10 cellular contexts compared by ENCODE assay signal in the genomic region with DNA sequence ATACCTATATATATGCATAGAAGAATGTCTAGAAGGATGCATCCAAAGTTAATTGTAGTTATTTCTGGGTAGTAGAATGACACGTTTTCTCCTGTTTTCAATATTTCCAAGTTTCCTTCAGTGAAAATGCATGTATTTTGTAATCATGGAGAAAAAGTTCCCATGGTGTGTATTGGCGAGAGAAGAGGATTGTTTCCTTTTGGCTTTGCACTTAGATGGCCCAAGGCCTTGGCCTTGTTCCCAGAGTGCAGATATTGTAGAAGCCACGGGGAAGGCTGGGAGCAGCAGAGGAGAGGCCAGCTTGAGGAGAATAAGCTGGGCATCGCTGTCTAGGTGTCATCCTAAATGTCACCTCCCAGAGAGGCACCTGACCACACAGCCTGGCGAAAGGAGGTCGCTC. TPM values are rescaled to one million over a fixed set of nuclear protein-coding genes. Genes with fewer than 3 reads are reported as not detected.
DNase-seq lines count a peak whose midpoint lies in the region; ATAC-seq and TF ChIP-seq lines count a peak whose summit lies in the region.
"Had no signal": no experiment of that assay in that cellular context is flagged by ENCODE, and none has a peak within 500 bp of the region (broad histone marks: within the 10 kb centered on the region; RNA-seq: fewer than 3 reads in every experiment).

No MANE protein-coding gene starts in this region.

- TF ChIP-seq CTCF in endodermal cell (conservative IDR thresholded peaks at IDR 0.05), result no peak

- H3K4me3 ChIP-seq in endodermal cell (ENCODE audit: low read length), result no peak overlapping the region
- H3K4me3 ChIP-seq: GM12878 had no signal

- in situ Hi-C loops in KBM-7 (cut with MboI; ENCODE audit: low pct_unique_long_range_greater_than_20kb, low sequenced_read_pairs), result no loop called here

- peaks cover 5% of the 10 kb centered on the region for H3K9me3 Mint-ChIP-seq in endodermal cell

- peak; percentile 90 for DNase-seq in EH (ENCODE audit: low read depth)
- DNase-seq in Right ventricle myocardium superior, result peak; percentile 84
- peak; percentile 50 for DNase-seq in putamen (ENCODE audit: low spot score)
- no peak for DNase-seq in DMS153 treated with DMSO at 0.1 percent for 48 hours (lab: John Stamatoyannopoulos, UW; ENCODE audit: unreplicated experiment)
- DNase-seq in KBM-7, result no peak
- DNase-seq in endodermal cell, result no peak
- DNase-seq: NCI-H1436 treated with DMSO at 0.1 percent for 48 hours had no signal

- H3K27ac ChIP-seq in endodermal cell (ENCODE audit: low read depth, low read length), result no peak overlapping the region

- no peak overlapping the region for H3K4me3 Mint-ChIP-seq in endodermal cell

- H3K27me3 ChIP-seq in endodermal cell (ENCODE audit: control insufficient read depth, insufficient read depth, low read length, poor library complexity, severe bottlenecking), result no peaks in the 10 kb centered on the region

- H3K9me3 ChIP-seq in endodermal cell (ENCODE audit: control insufficient read depth, low read length), result no peaks in the 10 kb centered on the region

- H3K27ac Mint-ChIP-seq in endodermal cell, result no peak overlapping the region

- H3K9ac ChIP-seq in endodermal cell (ENCODE audit: extremely low read depth, low read length, poor library complexity, severe bottlenecking), result no peak overlapping the region

- ATAC-seq in SK-N-SH treated with all-trans-retinoic acid at 6 μM for 48 hours (peak; percentile 65), Right ventricle myocardium superior (ENCODE audit: poor library complexity) (peak; percentile 91), GM19035 (IDR thresholded peaks at IDR 0.05; ENCODE audit: unreplicated experiment) (no peak)

- 89 to 100% methylated on average over 3 to 6 of the region's 6 CpGs for WGBS in endodermal cell (ENCODE audit: insufficient coverage in 1 of 2, insufficient read length in 1 of 2), 2 experiments

- no peaks in the 10 kb centered on the region for H3K27me3 Mint-ChIP-seq in endodermal cell (ENCODE audit: insufficient read depth)

- no peaks in the 10 kb centered on the region for H3K36me3 ChIP-seq in endodermal cell (ENCODE audit: control insufficient read depth, insufficient read depth, low read length)

- no peaks in the 10 kb centered on the region for H3K4me1 ChIP-seq in endodermal cell (ENCODE audit: control insufficient read depth, insufficient read depth, low read length)

- intact Hi-C loops in Right ventricle myocardium superior (cut with DNase I), result no loop called here

- H3K4me1 Mint-ChIP-seq in endodermal cell, result peaks cover 20% of the 10 kb centered on the region

- H3K36me3 Mint-ChIP-seq in endodermal cell (ENCODE audit: low read depth), result no peaks in the 10 kb centered on the region

TF ChIP-seq in SK-N-SH treated with all-trans-retinoic acid at 6 μM for 48 hours, 23 proteins besides CTCF, POLR2A, EP300 and RAD21:
- TF ChIP-seq RARB (CRISPR knock-in tag; IDR thresholded peaks at IDR 0.05) (no peak), CSDC2 (CRISPR knock-in tag; IDR thresholded peaks at IDR 0.05) (no peak), OSR1 (CRISPR knock-in tag; IDR thresholded peaks at IDR 0.05) (no peak), ZNF8 (CRISPR knock-in tag; IDR thresholded peaks at IDR 0.05) (no peak), GLIS3 (CRISPR knock-in tag; IDR thresholded peaks at IDR 0.05) (no peak)
- TF ChIP-seq, protein P1, sequence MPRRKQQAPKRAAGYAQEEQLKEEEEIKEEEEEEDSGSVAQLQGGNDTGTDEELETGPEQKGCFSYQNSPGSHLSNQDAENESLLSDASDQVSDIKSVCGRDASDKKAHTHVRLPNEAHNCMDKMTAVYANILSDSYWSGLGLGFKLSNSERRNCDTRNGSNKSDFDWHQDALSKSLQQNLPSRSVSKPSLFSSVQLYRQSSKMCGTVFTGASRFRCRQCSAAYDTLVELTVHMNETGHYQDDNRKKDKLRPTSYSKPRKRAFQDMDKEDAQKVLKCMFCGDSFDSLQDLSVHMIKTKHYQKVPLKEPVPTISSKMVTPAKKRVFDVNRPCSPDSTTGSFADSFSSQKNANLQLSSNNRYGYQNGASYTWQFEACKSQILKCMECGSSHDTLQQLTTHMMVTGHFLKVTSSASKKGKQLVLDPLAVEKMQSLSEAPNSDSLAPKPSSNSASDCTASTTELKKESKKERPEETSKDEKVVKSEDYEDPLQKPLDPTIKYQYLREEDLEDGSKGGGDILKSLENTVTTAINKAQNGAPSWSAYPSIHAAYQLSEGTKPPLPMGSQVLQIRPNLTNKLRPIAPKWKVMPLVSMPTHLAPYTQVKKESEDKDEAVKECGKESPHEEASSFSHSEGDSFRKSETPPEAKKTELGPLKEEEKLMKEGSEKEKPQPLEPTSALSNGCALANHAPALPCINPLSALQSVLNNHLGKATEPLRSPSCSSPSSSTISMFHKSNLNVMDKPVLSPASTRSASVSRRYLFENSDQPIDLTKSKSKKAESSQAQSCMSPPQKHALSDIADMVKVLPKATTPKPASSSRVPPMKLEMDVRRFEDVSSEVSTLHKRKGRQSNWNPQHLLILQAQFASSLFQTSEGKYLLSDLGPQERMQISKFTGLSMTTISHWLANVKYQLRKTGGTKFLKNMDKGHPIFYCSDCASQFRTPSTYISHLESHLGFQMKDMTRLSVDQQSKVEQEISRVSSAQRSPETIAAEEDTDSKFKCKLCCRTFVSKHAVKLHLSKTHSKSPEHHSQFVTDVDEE (CRISPR knock-in tag; IDR thresholded peaks at IDR 0.05), result no peak
- TF ChIP-seq, protein P2, sequence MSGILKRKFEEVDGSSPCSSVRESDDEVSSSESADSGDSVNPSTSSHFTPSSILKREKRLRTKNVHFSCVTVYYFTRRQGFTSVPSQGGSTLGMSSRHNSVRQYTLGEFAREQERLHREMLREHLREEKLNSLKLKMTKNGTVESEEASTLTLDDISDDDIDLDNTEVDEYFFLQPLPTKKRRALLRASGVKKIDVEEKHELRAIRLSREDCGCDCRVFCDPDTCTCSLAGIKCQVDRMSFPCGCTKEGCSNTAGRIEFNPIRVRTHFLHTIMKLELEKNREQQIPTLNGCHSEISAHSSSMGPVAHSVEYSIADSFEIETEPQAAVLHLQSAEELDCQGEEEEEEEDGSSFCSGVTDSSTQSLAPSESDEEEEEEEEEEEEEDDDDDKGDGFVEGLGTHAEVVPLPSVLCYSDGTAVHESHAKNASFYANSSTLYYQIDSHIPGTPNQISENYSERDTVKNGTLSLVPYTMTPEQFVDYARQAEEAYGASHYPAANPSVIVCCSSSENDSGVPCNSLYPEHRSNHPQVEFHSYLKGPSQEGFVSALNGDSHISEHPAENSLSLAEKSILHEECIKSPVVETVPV (CRISPR knock-in tag; IDR thresholded peaks at IDR 0.05), result no peak
- TF ChIP-seq, protein P3, sequence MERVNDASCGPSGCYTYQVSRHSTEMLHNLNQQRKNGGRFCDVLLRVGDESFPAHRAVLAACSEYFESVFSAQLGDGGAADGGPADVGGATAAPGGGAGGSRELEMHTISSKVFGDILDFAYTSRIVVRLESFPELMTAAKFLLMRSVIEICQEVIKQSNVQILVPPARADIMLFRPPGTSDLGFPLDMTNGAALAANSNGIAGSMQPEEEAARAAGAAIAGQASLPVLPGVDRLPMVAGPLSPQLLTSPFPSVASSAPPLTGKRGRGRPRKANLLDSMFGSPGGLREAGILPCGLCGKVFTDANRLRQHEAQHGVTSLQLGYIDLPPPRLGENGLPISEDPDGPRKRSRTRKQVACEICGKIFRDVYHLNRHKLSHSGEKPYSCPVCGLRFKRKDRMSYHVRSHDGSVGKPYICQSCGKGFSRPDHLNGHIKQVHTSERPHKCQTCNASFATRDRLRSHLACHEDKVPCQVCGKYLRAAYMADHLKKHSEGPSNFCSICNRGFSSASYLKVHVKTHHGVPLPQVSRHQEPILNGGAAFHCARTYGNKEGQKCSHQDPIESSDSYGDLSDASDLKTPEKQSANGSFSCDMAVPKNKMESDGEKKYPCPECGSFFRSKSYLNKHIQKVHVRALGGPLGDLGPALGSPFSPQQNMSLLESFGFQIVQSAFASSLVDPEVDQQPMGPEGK (CRISPR knock-in tag; IDR thresholded peaks at IDR 0.05; ENCODE audit: borderline replicate concordance), result no peak
TF ChIP-seq in SK-N-SH treated with all-trans-retinoic acid at 6 μM for 48 hours: peak in this region for 0.

RNA-seq across cellular contexts. Expression of a gene that starts 44.0 kb away (rescaled TPM):
- total RNA-seq in Right ventricle myocardium superior, result 12.5 TPM
- total RNA-seq in endodermal cell, result 1 to 10 TPM; 5.6 to 7.3 TPM
- 2.2 TPM for polyA plus RNA-seq in endodermal cell (2013, experiment 1 of 2)
- polyA plus RNA-seq in endodermal cell (2013, experiment 2 of 2), result 4.5 TPM

Comparison
In these comparisons a context has a peak if more than half of its experiments do, and no peak if none do; other contexts are left out.
1. DNase-seq: peak in EH (single experiment), Right ventricle myocardium superior (single experiment) and putamen (single experiment); none in DMS153 treated with DMSO at 0.1 percent for 48 hours (single experiment), KBM-7 (single experiment) and endodermal cell (single experiment).